ENCODE assay signal across 8 cellular contexts in genomic region chr6:30344868-30345671, GRCh38. TPM values are rescaled to one million over a fixed set of nuclear protein-coding genes. Genes with fewer than 3 reads are reported as not detected.
DNase-seq lines count a peak whose midpoint lies in the region; ATAC-seq and FAIRE-seq lines count a peak whose summit lies in the region.

Gene RPP21 (plus strand): TSS chr6:30345156. CDS start chr6:30345172, 16 bp downstream.

- FAIRE-seq in GM19239 (lab: Jason Lieb, UNC): peak; percentile 82

- DNase-seq in Ammon's horn (ENCODE audit: low spot score): peak; percentile 90
- DNase-seq in GM19239 (ENCODE audit: insufficient read length, low spot score): peak; percentile 91
- peak; percentile 19 for DNase-seq in NCI-H524 treated with DMSO at 0.1 percent for 48 hours (lab: John Stamatoyannopoulos, UW)
- DNase-seq in activated CD4-positive, alpha-beta T cell treated with anti-CD3 and anti-CD28 coated beads for 48 hours: peak; percentile 92
- peak; percentile 81 to 90 for DNase-seq in left colon
- DNase-seq in stimulated activated CD4-positive, alpha-beta T cell treated with anti-CD3 and anti-CD28 coated beads, Interleukin-1b, Interleukin-23, amount 100 ng/mL, for 4 hours (ENCODE audit: low read depth in 2 of 2): peak; percentile 76 to 85

- intact Hi-C loops in left colon (cut with DNase I, micrococcal nuclease): no loop called here

- ATAC-seq in HG03442 (IDR thresholded peaks at IDR 0.05; ENCODE audit: unreplicated experiment) (peak; percentile 90), left colon (peak; percentile 99)

- H3K27ac ChIP-seq in cingulate gyrus (ENCODE audit: low read depth, low read length): peak within 1 kb of the TSS; percentile 88

RNA-seq across cellular contexts. Expression of gene RPP21, which starts in this region (rescaled TPM):
- 10 to 100 TPM; 40.1 to 44.7 TPM for total RNA-seq in left colon

Comparison
In these comparisons a context has a peak if more than half of its experiments do, and no peak if none do; other contexts are left out.
1. Peak in every context shown above with its lines: DNase-seq, ATAC-seq and H3K27ac ChIP-seq.
2. DNase-seq: peak in every context shown above with its lines; median percentile 92 in activated CD4-positive, alpha-beta T cell treated with anti-CD3 and anti-CD28 coated beads for 48 hours; 91 in GM19239; 90 in Ammon's horn; 86 in left colon; 80 in stimulated activated CD4-positive, alpha-beta T cell treated with anti-CD3 and anti-CD28 coated beads, Interleukin-1b, Interleukin-23, amount 100 ng/mL, for 4 hours; 19 in NCI-H524 treated with DMSO at 0.1 percent for 48 hours.